Comparison of ENCODE assay signal across 30 cellular contexts in genomic region chr11:77699425-77699824, GRCh38.
"Had no signal": no experiment of that assay in that cellular context is flagged by ENCODE, and none has a peak within 500 bp of the region (broad histone marks: within the 10 kb centered on the region; RNA-seq: fewer than 3 reads in every experiment).

No MANE protein-coding gene starts in this region.

- H3K9me3 ChIP-seq: adrenal gland, breast epithelium, colonic mucosa, esophagus squamous epithelium, gastroesophageal sphincter had no signal

- H3K36me3 ChIP-seq: colonic mucosa had no signal

- DNase-seq: activated B cell treated with CpG ODN at 0.5 μM for 24 hours; activated CD4-positive, alpha-beta T cell treated with anti-CD3 and anti-CD28 coated beads for 48 hours; activated CD4-positive, alpha-beta T cell treated with anti-CD3 and anti-CD28 coated beads, Interleukin-2, amount 50 U/mL, for 1 hour; activated CD4-positive, alpha-beta T cell treated with anti-CD3 and anti-CD28 coated beads, Interleukin-2, amount 50 U/mL, for 48 hours; activated CD8-positive, alpha-beta memory T cell treated with anti-CD3 and anti-CD28 coated beads for 24 hours; activated CD8-positive, alpha-beta T cell treated with anti-CD3 and anti-CD28 coated beads for 36 hours; activated effector memory CD4-positive, alpha-beta T cell treated with anti-CD3 and anti-CD28 coated beads, Interleukin-2, amount 50 U/mL, for 16 hours; activated naive CD4-positive, alpha-beta T cell treated with anti-CD3 and anti-CD28 coated beads for 36 hours; activated naive CD8-positive, alpha-beta T cell treated with anti-CD3 and anti-CD28 coated beads for 36 hours; activated naive CD8-positive, alpha-beta T cell treated with anti-CD3 and anti-CD28 coated beads, Interleukin-2, amount 50 U/mL, for 24 hours; activated T-cell treated with anti-CD3 and anti-CD28 coated beads, Interleukin-2, amount 50 U/mL, for 48 hours; adrenal gland; amygdala; aorta; central memory CD4-positive, alpha-beta T cell; cerebellar nuclear complex; colonic mucosa; effector CD8-positive, alpha-beta T cell; esophagus squamous epithelium; foreskin melanocyte; head of caudate nucleus; T-helper 17 cell; T1000; WERI-Rb-1 had no signal

- H3K27me3 ChIP-seq: adrenal gland, breast epithelium, cardiac muscle cell, colonic mucosa, esophagus squamous epithelium, gastroesophageal sphincter had no signal

- H3K4me1 ChIP-seq: adrenal gland, breast epithelium, colonic mucosa, esophagus squamous epithelium, gastroesophageal sphincter had no signal

- ATAC-seq: activated CD8-positive, alpha-beta T cell treated with anti-CD3 and anti-CD28 coated beads for 36 hours; activated naive CD8-positive, alpha-beta T cell treated with anti-CD3 and anti-CD28 coated beads, Interleukin-2, amount 50 U/mL, for 24 hours; gastroesophageal sphincter; T-helper 17 cell had no signal

- H3K27ac ChIP-seq: adrenal gland, breast epithelium, cardiac muscle cell, colonic mucosa, epithelial cell of prostate, esophagus squamous epithelium, gastroesophageal sphincter, WERI-Rb-1 had no signal

- H3K4me3 ChIP-seq: adrenal gland, breast epithelium, cardiac muscle cell, colonic mucosa, esophagus squamous epithelium, gastroesophageal sphincter had no signal

- FAIRE-seq: endometrium, endothelial cell of umbilical vein had no signal
